In the genomic region with DNA sequence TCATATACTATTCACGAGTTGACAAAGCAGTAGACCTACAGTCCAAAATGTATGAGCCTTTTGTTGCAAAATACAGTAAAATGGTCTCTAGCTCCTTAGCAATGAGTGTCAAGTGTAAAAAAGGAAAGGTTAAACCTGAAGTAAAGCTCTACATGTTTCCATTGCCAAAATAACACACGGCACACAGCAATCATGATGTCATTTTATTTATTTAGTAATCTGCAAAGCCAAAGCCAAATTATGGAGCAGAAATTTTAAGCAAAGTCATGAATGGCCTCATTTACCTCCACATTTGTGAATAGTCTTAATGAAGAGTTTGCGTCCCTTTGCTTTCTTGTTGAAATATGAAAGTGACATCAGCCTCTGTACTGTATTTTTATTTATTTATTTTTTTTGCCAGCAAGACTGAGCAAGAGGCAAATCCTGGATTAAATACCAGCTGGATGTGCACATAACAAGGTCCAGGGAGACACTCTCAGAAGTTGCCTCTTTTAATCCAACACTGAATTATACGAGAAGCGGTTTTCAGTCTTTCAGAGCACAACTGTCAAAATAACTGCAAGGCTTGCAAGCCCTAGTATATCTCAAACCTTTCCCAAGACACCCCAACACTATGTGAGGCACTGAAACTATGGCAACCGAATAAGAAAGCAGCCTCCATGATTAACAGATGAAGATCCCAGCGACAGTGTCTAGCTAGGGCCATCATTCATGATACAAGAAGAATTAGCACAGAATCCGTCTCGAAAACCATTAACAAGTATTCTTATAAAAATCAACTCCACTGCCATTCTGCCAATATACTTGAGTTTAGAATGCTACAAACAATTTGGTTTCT, we compare ENCODE assay signal across 34 cellular contexts. TPM values are rescaled to one million over a fixed set of nuclear protein-coding genes. Genes with fewer than 3 reads are reported as not detected.
DNase-seq lines count a peak whose midpoint lies in the region; ATAC-seq and TF ChIP-seq lines count a peak whose summit lies in the region.
"Had no signal": no experiment of that assay in that cellular context is flagged by ENCODE, and none has a peak within 500 bp of the region (broad histone marks: within the 10 kb centered on the region; RNA-seq: fewer than 3 reads in every experiment).

No MANE protein-coding gene starts in this region.

- H3K4me1 ChIP-seq in neural progenitor cell (peaks cover 99% of the 10 kb centered on the region), thyroid gland (peaks cover 0 to 9% of the 10 kb centered on the region in 2 donors)
- H3K4me1 ChIP-seq: right atrium auricular region had no signal

- peak overlapping the region; percentile 54 for H3K4me2 ChIP-seq in neural progenitor cell
- H3K4me2 ChIP-seq: PC-9 had no signal

- WGBS in thyroid gland, 2 donors: 84 to 86% methylated on average over 9 of the region's 9 CpGs

- ATAC-seq in GM18858 (IDR thresholded peaks at IDR 0.05; ENCODE audit: unreplicated experiment): no peak
- no peak for ATAC-seq in GM21737 (IDR thresholded peaks at IDR 0.05; ENCODE audit: unreplicated experiment)
- ATAC-seq: activated CD8-positive, alpha-beta T cell treated with anti-CD3 and anti-CD28 coated beads for 36 hours; activated naive CD4-positive, alpha-beta T cell treated with anti-CD3 and anti-CD28 coated beads, Interleukin-2, amount 50 U/mL, for 72 hours; naive thymus-derived CD4-positive, alpha-beta T cell; Right ventricle myocardium inferior; SK-N-SH treated with all-trans-retinoic acid at 6 μM for 48 hours; stimulated activated effector memory CD8-positive, alpha-beta T cell treated with anti-CD3 and anti-CD28 coated beads, Interleukin-12 subunit alpha, Interleukin-12 subunit beta, amount 100 ng/mL, for 72 hours; T-helper 17 cell had no signal

- H3K27ac ChIP-seq in 22Rv1: peak overlapping the region; percentile 22
- no peak overlapping the region for H3K27ac ChIP-seq in neural progenitor cell
- H3K27ac ChIP-seq in thyroid gland: no peak overlapping the region
- H3K27ac ChIP-seq: cardiac muscle cell, gastrocnemius medialis, left lung, PC-9, right atrium auricular region, vagina had no signal

- intact Hi-C loops in thyroid gland (cut with DNase I): no loop called here

- peaks cover 75% of the 10 kb centered on the region for H3K4me1 Mint-ChIP-seq in endothelial cell (ENCODE audit: unreplicated experiment)
- H3K4me1 Mint-ChIP-seq in neural progenitor cell: peaks cover 25% of the 10 kb centered on the region
- H3K4me1 Mint-ChIP-seq: CD8-positive, alpha-beta memory T cell; stimulated activated effector memory CD8-positive, alpha-beta T cell treated with anti-CD3 and anti-CD28 coated beads, Interleukin-12 subunit alpha, Interleukin-12 subunit beta, amount 100 ng/mL, for 72 hours; T-helper 17 cell had no signal

- H3K4me3 ChIP-seq in neural progenitor cell (no peak overlapping the region), thyroid gland (replicated peaks in 1 of 3) (no peak overlapping the region)
- H3K4me3 ChIP-seq: cardiac muscle cell, gastrocnemius medialis, HAP-1, left lung, MG63, PC-9, right atrium auricular region, vagina had no signal

- peaks cover 100% of the 10 kb centered on the region for H3K79me2 ChIP-seq in neural progenitor cell (ENCODE audit: low read depth)

- no peak overlapping the region for H2AFZ ChIP-seq in neural progenitor cell (replicated peaks)
- H2AFZ ChIP-seq: PC-9 had no signal

- TF ChIP-seq POLR2A in thyroid gland (IDR thresholded peaks at IDR 0.05): no peak

- H3K36me3 Mint-ChIP-seq in endothelial cell (ENCODE audit: low read depth, unreplicated experiment): peaks cover 4% of the 10 kb centered on the region
- peaks cover 26% of the 10 kb centered on the region for H3K36me3 Mint-ChIP-seq in neural progenitor cell
- H3K36me3 Mint-ChIP-seq: naive thymus-derived CD4-positive, alpha-beta T cell; stimulated activated effector memory CD8-positive, alpha-beta T cell treated with anti-CD3 and anti-CD28 coated beads, Interleukin-12 subunit alpha, Interleukin-12 subunit beta, amount 100 ng/mL, for 72 hours had no signal

- H3K9me3 Mint-ChIP-seq in endothelial cell (ENCODE audit: unreplicated experiment) (no peaks in the 10 kb centered on the region), neural progenitor cell (peaks cover 5% of the 10 kb centered on the region)
- H3K9me3 Mint-ChIP-seq: activated CD8-positive, alpha-beta T cell treated with anti-CD3 and anti-CD28 coated beads for 36 hours; activated naive CD4-positive, alpha-beta T cell treated with anti-CD3 and anti-CD28 coated beads, Interleukin-2, amount 50 U/mL, for 72 hours had no signal

- no peak overlapping the region for H3K9ac ChIP-seq in neural progenitor cell

- H3K27me3 Mint-ChIP-seq in endothelial cell (ENCODE audit: unreplicated experiment): no peaks in the 10 kb centered on the region
- no peaks in the 10 kb centered on the region for H3K27me3 Mint-ChIP-seq in neural progenitor cell (ENCODE audit: insufficient read depth, low read depth)

- TF ChIP-seq CTCF in 22Rv1 (IDR thresholded peaks at IDR 0.05) (no peak), endothelial cell (IDR thresholded peaks at IDR 0.05; ENCODE audit: unreplicated experiment) (no peak), neural progenitor cell (IDR thresholded peaks at IDR 0.05) (no peak), thyroid gland (IDR thresholded peaks at IDR 0.05) (no peak)

- peak; percentile 74 for DNase-seq in NCI-H446 treated with DMSO at 0.1 percent for 48 hours (lab: John Stamatoyannopoulos, UW)
- DNase-seq in endothelial cell (ENCODE audit: low spot score): no peak
- no peak for DNase-seq in neural progenitor cell (ENCODE audit: low spot score)
- DNase-seq in epidermal melanocyte (ENCODE audit: insufficient read length, low spot score): no peak
- DNase-seq in thyroid gland: no peak
- DNase-seq: activated CD8-positive, alpha-beta T cell treated with anti-CD3 and anti-CD28 coated beads for 36 hours; anterior cingulate cortex; CD8-positive, alpha-beta memory T cell; cortex of kidney; DMS 273 treated with DMSO at 0.1 percent for 48 hours; gastrocnemius medialis; hippocampal formation; KG1; left lung; mesenchymal stem cell; MG63; naive thymus-derived CD4-positive, alpha-beta T cell; NCI-H1417; NCI-H2107; PC-9; stimulated activated CD4-positive, alpha-beta T cell treated with anti-CD3 and anti-CD28 coated beads, Interleukin-4, amount 100 ng/mL, for 24 hours; T-helper 17 cell had no signal

- H3K4me3 Mint-ChIP-seq in endothelial cell (ENCODE audit: unreplicated experiment) (peak overlapping the region; percentile 72), neural progenitor cell (no peak overlapping the region)
- H3K4me3 Mint-ChIP-seq: activated CD8-positive, alpha-beta T cell treated with anti-CD3 and anti-CD28 coated beads for 36 hours; B cell; CD8-positive, alpha-beta memory T cell; naive thymus-derived CD4-positive, alpha-beta T cell; stimulated activated effector memory CD8-positive, alpha-beta T cell treated with anti-CD3 and anti-CD28 coated beads, Interleukin-12 subunit alpha, Interleukin-12 subunit beta, amount 100 ng/mL, for 72 hours; T-helper 17 cell had no signal

- H3K9me3 ChIP-seq in neural progenitor cell (ENCODE audit: low read depth): no peaks in the 10 kb centered on the region
- H3K9me3 ChIP-seq in thyroid gland: no peaks in the 10 kb centered on the region
- H3K9me3 ChIP-seq: gastrocnemius medialis, HAP-1, left lung, MG63, right atrium auricular region, vagina had no signal

- peaks cover 100% of the 10 kb centered on the region for H4K20me1 ChIP-seq in neural progenitor cell (ENCODE audit: low read depth)

- H3K36me3 ChIP-seq in neural progenitor cell (no peaks in the 10 kb centered on the region), thyroid gland (no peaks in the 10 kb centered on the region)
- H3K36me3 ChIP-seq: cardiac muscle cell, gastrocnemius medialis, left lung, MG63, right atrium auricular region, vagina had no signal

- H3K27me3 ChIP-seq in neural progenitor cell (no peaks in the 10 kb centered on the region), thyroid gland (no peaks in the 10 kb centered on the region)
- H3K27me3 ChIP-seq: cardiac muscle cell, right atrium auricular region, vagina had no signal

- H3K27ac Mint-ChIP-seq in endothelial cell (ENCODE audit: unreplicated experiment): peak overlapping the region; percentile 85
- H3K27ac Mint-ChIP-seq in neural progenitor cell: no peak overlapping the region
- H3K27ac Mint-ChIP-seq: activated CD8-positive, alpha-beta T cell treated with anti-CD3 and anti-CD28 coated beads for 36 hours; activated naive CD4-positive, alpha-beta T cell treated with anti-CD3 and anti-CD28 coated beads, Interleukin-2, amount 50 U/mL, for 72 hours; B cell; naive thymus-derived CD4-positive, alpha-beta T cell; stimulated activated effector memory CD8-positive, alpha-beta T cell treated with anti-CD3 and anti-CD28 coated beads, Interleukin-12 subunit alpha, Interleukin-12 subunit beta, amount 100 ng/mL, for 72 hours; T-helper 17 cell had no signal

- H3F3A ChIP-seq in neural progenitor cell (ENCODE audit: low read depth): peaks cover 24% of the 10 kb centered on the region

RNA-seq across cellular contexts. Expression of gene SEMA6A, which starts 9.6 kb away (rescaled TPM):
- 180 TPM for total RNA-seq in endothelial cell (ENCODE audit: unreplicated experiment)
- 75.3 and 86.4 TPM in 2 replicates for total RNA-seq in neural progenitor cell (ENCODE audit: low replicate concordance)
- total RNA-seq in thyroid gland: 10 to 100 TPM; 27.6 to 37.9 (median 30.4) TPM
- total RNA-seq: activated CD8-positive, alpha-beta T cell treated with anti-CD3 and anti-CD28 coated beads for 36 hours; CD8-positive, alpha-beta memory T cell; naive thymus-derived CD4-positive, alpha-beta T cell; PC-9 had no signal
